8 cellular contexts compared by ENCODE assay signal in the genomic region with DNA sequence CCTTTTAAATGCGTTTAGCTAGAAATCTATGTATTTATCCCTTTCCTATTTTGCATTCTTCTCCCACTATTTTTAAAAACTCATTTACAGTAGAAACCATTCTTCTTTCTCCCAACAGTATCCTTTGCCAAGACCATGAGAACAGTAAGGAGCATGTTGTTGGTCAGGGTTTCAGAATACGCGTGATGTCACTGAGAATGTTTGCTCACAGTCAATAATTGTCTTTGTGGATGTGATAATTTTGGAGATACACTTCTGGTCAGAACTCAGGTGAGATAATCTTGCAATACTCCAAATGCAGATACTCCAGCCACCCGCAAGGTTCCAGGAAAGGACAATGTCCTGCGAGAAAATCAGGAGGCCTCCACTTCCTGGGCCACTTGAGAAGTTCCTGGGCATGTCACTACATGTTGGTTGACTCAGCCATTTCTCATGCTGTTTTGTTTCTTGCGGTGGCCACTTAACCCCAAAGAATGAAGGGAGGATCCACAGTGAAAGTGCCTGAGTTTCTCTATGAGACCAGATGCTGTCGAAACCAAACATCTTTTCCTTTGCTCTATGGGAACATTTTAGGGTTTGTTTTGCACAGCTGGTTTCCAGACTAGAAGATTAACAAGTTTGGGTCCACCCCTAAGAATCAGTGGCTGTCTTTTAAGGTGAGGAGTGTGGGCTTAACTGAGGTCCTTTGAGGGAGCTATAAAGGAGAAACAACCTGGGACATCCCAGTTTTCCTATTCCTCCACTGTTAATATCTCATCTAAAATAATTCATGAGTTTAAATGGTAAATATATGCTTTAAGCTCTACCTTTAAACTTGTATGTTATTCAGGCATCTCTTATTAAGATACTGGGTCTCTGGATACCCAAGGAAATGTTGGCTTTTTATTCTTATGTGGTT.
DNase-seq lines count a peak whose midpoint lies in the region; ATAC-seq, FAIRE-seq and TF ChIP-seq lines count a peak whose summit lies in the region.

No MANE protein-coding gene starts in this region.

- ATAC-seq in left colon = no peak
- no peak for ATAC-seq in pancreas

- no peak for TF ChIP-seq CTCF in pancreas (IDR thresholded peaks at IDR 0.05)

- H3K36me3 ChIP-seq in ectodermal cell (ENCODE audit: control insufficient read depth, insufficient read depth, low read length) = peaks cover 19% of the 10 kb centered on the region
- peaks cover 0 to 11% (median 0%) of the 10 kb centered on the region in 3 donors for H3K36me3 ChIP-seq in pancreas

- 92 to 93% methylated on average over 7 of the region's 7 CpGs for WGBS in ectodermal cell, 2 experiments
- 85 to 87% methylated on average over 7 of the region's 7 CpGs for WGBS in pancreas, 2 donors

- no peak overlapping the region for H3K4me3 ChIP-seq in ectodermal cell (ENCODE audit: insufficient read depth, low read depth, low read length)
- no peak overlapping the region for H3K4me3 ChIP-seq in pancreas

- H3K4me1 ChIP-seq in ectodermal cell (ENCODE audit: control insufficient read depth, insufficient read depth, low read length) (no peaks in the 10 kb centered on the region), pancreas (no peaks in the 10 kb centered on the region)

- peak; percentile 24 to 75 (median 60) for DNase-seq in NCI-H1417 (lab: John Stamatoyannopoulos, UW)
- no peak for DNase-seq in NCI-H1417 treated with DMSO at 0.1 percent for 48 hours (lab: John Stamatoyannopoulos, UW)
- peak; percentile 41 for DNase-seq in KBM-7
- peak; percentile 94 for DNase-seq in stromal cell of bone marrow (ENCODE audit: low read depth)
- DNase-seq in NCI-H1048 (lab: John Stamatoyannopoulos, UW) = no peak
- no peak for DNase-seq in left colon
- DNase-seq in pancreas = no peak

- no peak for FAIRE-seq in pancreas (lab: Jason Lieb, UNC)

- H3K9me3 ChIP-seq in ectodermal cell (ENCODE audit: control insufficient read depth, low read length) = no peaks in the 10 kb centered on the region
- H3K9me3 ChIP-seq in pancreas = no peaks in the 10 kb centered on the region

- H3K27me3 ChIP-seq in ectodermal cell (ENCODE audit: control insufficient read depth, insufficient read depth, low read length, poor library complexity, severe bottlenecking) (no peaks in the 10 kb centered on the region), pancreas (no peaks in the 10 kb centered on the region)

- in situ Hi-C loops in KBM-7 (cut with MboI; ENCODE audit: low pct_unique_long_range_greater_than_20kb, low sequenced_read_pairs) = no loop called here

- H3K27ac ChIP-seq in ectodermal cell (ENCODE audit: insufficient read depth, low read depth, low read length, poor library complexity, severe bottlenecking) (peak overlapping the region; percentile 4), pancreas (no peak overlapping the region)

- intact Hi-C loops in left colon (cut with DNase I, micrococcal nuclease) = no loop called here
- intact Hi-C loops in pancreas (cut with DNase I) = no loop called here

Comparison
In these comparisons a context has a peak if more than half of its experiments do, and no peak if none do; other contexts are left out.
1. DNase-seq: peak in NCI-H1417 (3 of 3), KBM-7 (single experiment) and stromal cell of bone marrow (single experiment); none in NCI-H1417 treated with DMSO at 0.1 percent for 48 hours (single experiment), NCI-H1048 (single experiment), left colon (0 of 2) and pancreas (0 of 6).